8 cellular contexts compared by ENCODE assay signal in the genomic region with DNA sequence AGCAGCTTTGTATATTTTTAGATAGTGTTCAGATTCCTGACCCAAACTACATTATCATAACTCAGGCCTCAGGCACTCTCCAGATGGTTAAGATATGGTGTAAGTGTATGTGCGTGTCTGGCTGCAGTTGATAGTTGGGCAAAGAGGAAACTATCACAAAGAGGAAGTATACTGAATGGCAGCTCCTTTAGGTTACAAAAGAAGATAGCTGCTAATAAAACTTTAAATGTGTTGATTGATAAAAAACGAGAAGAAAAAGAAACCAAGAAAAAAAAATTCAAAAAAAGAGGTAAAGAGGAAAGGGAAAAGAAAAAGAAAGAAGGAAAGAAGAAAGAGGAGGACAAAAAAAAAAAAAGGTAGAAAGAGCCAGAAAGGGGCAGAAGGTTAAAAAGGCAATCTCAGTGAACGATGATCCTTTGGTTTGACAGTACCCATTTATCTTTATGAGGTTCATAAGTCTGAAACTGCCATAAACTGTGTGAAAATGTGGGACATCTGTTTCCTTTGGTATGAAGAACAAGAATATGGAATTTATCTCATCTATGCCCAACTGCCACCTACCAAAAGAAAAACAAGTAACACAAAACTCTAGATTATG. TPM values are rescaled to one million over a fixed set of nuclear protein-coding genes. Genes with fewer than 3 reads are reported as not detected.
DNase-seq lines count a peak whose midpoint lies in the region; ATAC-seq and TF ChIP-seq lines count a peak whose summit lies in the region.

No MANE protein-coding gene starts in this region.

- no peaks in the 10 kb centered on the region for H3K9me3 ChIP-seq in lower lobe of right lung

- H3K27ac ChIP-seq in lower lobe of right lung: peak overlapping the region; percentile 31

- peak; percentile 65 for ATAC-seq in GM18505 (IDR thresholded peaks at IDR 0.05; ENCODE audit: unreplicated experiment)
- ATAC-seq in HG02884 (IDR thresholded peaks at IDR 0.05; ENCODE audit: unreplicated experiment): peak; percentile 85
- peak; percentile 81 to 83 for ATAC-seq in lower lobe of right lung
- no peak for ATAC-seq in GM19023 (IDR thresholded peaks at IDR 0.05; ENCODE audit: unreplicated experiment)
- ATAC-seq in HG03469 (IDR thresholded peaks at IDR 0.05; ENCODE audit: unreplicated experiment): no peak

- H3K36me3 ChIP-seq in lower lobe of right lung: no peaks in the 10 kb centered on the region

- no peak overlapping the region for H3K4me3 ChIP-seq in lower lobe of right lung

- no peak for TF ChIP-seq POLR2A in GM18505 (IDR thresholded peaks at IDR 0.05; ENCODE audit: borderline replicate concordance, extremely low read depth, insufficient read depth, insufficient read length)

- peaks cover 29% of the 10 kb centered on the region for H3K4me1 ChIP-seq in lower lobe of right lung

- no peak for TF ChIP-seq CTCF in lower lobe of right lung (IDR thresholded peaks at IDR 0.05)

- DNase-seq in SK-N-DZ (ENCODE audit: low spot score): peak; percentile 30
- no peak for DNase-seq in lower lobe of right lung
- DNase-seq in activated gamma-delta T cell treated with Interleukin-2 at 50 U/mL for 16 hours: no peak
- DNase-seq in NCI-H1436 treated with DMSO at 0.1 percent for 48 hours (lab: John Stamatoyannopoulos, UW): no peak

- no peaks in the 10 kb centered on the region for H3K27me3 ChIP-seq in lower lobe of right lung (ENCODE audit: low read depth)

- intact Hi-C loops in lower lobe of right lung (cut with DNase I): no loop called here

RNA-seq across cellular contexts. Expression of gene TAOK3, which starts 42.2 kb away (rescaled TPM):
- polyA plus RNA-seq in SK-N-DZ (2014; cell fraction: cytosol; rRNA removed): 10.3 and 12.1 TPM in 2 replicates
- polyA plus RNA-seq in SK-N-DZ (2014; cell fraction: nucleus; rRNA removed): 15.9 and 28.0 TPM in 2 replicates
- 68.8 TPM for total RNA-seq in lower lobe of right lung

RNA-seq across cellular contexts. Expression of gene SUDS3, which starts 45.8 kb away (rescaled TPM):
- 45.6 and 49.8 TPM in 2 replicates for polyA plus RNA-seq in SK-N-DZ (2014; cell fraction: cytosol; rRNA removed)
- 43.6 and 65.0 TPM in 2 replicates for polyA plus RNA-seq in SK-N-DZ (2014; cell fraction: nucleus; rRNA removed)
- 28.5 TPM for total RNA-seq in lower lobe of right lung

Comparison
In these comparisons a context has a peak if more than half of its experiments do, and no peak if none do; other contexts are left out.
1. ATAC-seq: peak in GM18505 (single experiment), HG02884 (single experiment) and lower lobe of right lung (2 of 2); none in GM19023 (single experiment) and HG03469 (single experiment).